ENCODE assay signal across 1 cellular context in the genomic region with DNA sequence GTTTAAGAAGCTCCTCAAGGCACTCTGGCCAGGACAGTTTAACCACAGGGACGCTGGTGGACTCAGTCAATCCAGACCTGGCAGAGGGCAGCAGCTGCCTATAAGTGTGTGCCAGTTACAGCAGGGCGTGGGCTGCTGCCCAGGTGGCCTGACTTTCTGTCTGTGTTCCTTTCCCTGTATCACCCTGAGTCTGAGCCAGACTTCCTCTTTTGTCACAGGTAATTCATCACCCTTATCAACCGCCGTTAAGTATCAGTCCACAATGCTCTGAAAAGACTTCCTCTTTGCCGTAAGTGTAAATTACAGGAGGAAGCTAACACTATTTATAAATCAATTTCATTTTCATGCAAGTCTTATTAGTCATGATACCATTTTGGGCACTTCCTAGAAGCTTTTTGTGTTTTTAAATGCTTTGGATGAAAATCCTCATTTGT.
TF ChIP-seq lines count a peak whose summit lies in the region.

No MANE protein-coding gene starts in this region.

TF ChIP-seq in SK-N-SH treated with all-trans-retinoic acid at 6 μM for 48 hours, 23 proteins besides CTCF, POLR2A, EP300 and RAD21 (continued from another document):
- TF ChIP-seq, protein P1, sequence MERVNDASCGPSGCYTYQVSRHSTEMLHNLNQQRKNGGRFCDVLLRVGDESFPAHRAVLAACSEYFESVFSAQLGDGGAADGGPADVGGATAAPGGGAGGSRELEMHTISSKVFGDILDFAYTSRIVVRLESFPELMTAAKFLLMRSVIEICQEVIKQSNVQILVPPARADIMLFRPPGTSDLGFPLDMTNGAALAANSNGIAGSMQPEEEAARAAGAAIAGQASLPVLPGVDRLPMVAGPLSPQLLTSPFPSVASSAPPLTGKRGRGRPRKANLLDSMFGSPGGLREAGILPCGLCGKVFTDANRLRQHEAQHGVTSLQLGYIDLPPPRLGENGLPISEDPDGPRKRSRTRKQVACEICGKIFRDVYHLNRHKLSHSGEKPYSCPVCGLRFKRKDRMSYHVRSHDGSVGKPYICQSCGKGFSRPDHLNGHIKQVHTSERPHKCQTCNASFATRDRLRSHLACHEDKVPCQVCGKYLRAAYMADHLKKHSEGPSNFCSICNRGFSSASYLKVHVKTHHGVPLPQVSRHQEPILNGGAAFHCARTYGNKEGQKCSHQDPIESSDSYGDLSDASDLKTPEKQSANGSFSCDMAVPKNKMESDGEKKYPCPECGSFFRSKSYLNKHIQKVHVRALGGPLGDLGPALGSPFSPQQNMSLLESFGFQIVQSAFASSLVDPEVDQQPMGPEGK (CRISPR knock-in tag; IDR thresholded peaks at IDR 0.05; ENCODE audit: borderline replicate concordance): no peak
- TF ChIP-seq GLIS3 (CRISPR knock-in tag; IDR thresholded peaks at IDR 0.05): no peak
